ENCODE assay signal across 11 cellular contexts in the genomic region with DNA sequence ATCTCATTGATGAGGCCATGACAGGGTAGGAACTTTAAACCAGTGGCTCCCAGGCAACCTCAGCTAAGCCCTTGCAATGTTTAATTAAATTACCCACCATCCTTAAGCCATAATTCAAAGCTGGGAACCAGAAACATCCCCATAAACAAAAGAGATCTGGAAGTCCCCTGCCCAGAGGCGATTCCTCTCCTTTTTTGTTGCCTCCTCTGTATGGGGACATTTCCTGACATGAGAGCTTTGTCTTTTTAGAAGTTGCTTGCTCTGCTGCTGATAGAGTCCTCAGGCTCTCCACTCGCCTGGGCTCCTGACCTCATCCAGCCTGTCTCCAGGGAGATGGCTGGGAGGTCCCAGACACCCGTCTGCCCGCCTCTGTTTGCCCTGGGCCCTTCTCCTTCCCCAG. TPM values are rescaled to one million over a fixed set of nuclear protein-coding genes. Genes with fewer than 3 reads are reported as not detected.
A peak's percentile ranks its signal among the peaks of the same experiment; 100 is the strongest.
DNase-seq lines count a peak whose midpoint lies in the region; ATAC-seq, FAIRE-seq and TF ChIP-seq lines count a peak whose summit lies in the region.
"Had no signal": no experiment of that assay in that cellular context is flagged by ENCODE, and none has a peak within 500 bp of the region (broad histone marks: within the 10 kb centered on the region; RNA-seq: fewer than 3 reads in every experiment).

No MANE protein-coding gene starts in this region.

- no peak overlapping the region for H3K4ac ChIP-seq in trophoblast cell (ENCODE audit: low read depth, low read length)

- no peak overlapping the region for H3K14ac ChIP-seq in trophoblast cell (ENCODE audit: low read length)

- H3K9ac ChIP-seq in astrocyte (ENCODE audit: low read length) (no peak overlapping the region), trophoblast cell (ENCODE audit: low read length) (no peak overlapping the region)

- peak overlapping the region; percentile 30 for H3K4me3 Mint-ChIP-seq in astrocyte (ENCODE audit: unreplicated experiment)

- H4K12ac ChIP-seq in trophoblast cell (ENCODE audit: low read depth, low read length), result no peak overlapping the region

- H3K9me3 ChIP-seq in astrocyte (ENCODE audit: insufficient read depth, low read depth, low read length) (no peaks in the 10 kb centered on the region), trophoblast cell (ENCODE audit: insufficient read depth, low read depth, low read length) (no peaks in the 10 kb centered on the region)

- TF ChIP-seq CTCF in GM12865 (IDR thresholded peaks at IDR 0.05; ENCODE audit: insufficient read depth, low read depth, low read length, missing control alignments) (no peak), astrocyte (IDR thresholded peaks at IDR 0.05; ENCODE audit: insufficient read depth, low read depth, low read length) (no peak)

- H4K20me1 ChIP-seq in astrocyte (ENCODE audit: insufficient read depth, low read length), result no peaks in the 10 kb centered on the region

- no peaks in the 10 kb centered on the region for H3K79me2 ChIP-seq in astrocyte (ENCODE audit: insufficient read depth, low read length)
- H3K79me2 ChIP-seq in trophoblast cell (ENCODE audit: control insufficient read depth, insufficient read depth, low read length, poor library complexity), result peaks cover 15% of the 10 kb centered on the region

- H3K4me1 ChIP-seq in astrocyte (ENCODE audit: insufficient read depth, low read length) (peaks cover 11% of the 10 kb centered on the region), trophoblast cell (ENCODE audit: control insufficient read depth in 1 of 2, insufficient read depth in 2 of 2, low read length in 2 of 2) (peaks cover 20 to 31% of the 10 kb centered on the region in 2 experiments)

- H3K4me3 ChIP-seq in GM12865 (ENCODE audit: low read depth, low read length) (no peak overlapping the region; the same call in none of the 2 replicates), astrocyte (ENCODE audit: insufficient read depth, low read depth, low read length) (no peak overlapping the region), trophoblast cell (ENCODE audit: low read depth, low read length) (no peak overlapping the region)

- no peak overlapping the region for H2AK5ac ChIP-seq in trophoblast cell (ENCODE audit: low read length)

- no peak for FAIRE-seq in astrocyte (lab: Jason Lieb, UNC)
- FAIRE-seq: G401.6, HTR-8/SVneo had no signal

- no CpG with 5 or more reads among the region's 4 CpGs for WGBS in trophoblast cell (ENCODE audit: extremely low coverage, insufficient coverage, insufficient read length)

- H3K4me2 ChIP-seq in astrocyte (ENCODE audit: low read length) (no peak overlapping the region), trophoblast cell (ENCODE audit: low read length) (peak overlapping the region; percentile 21)

- ATAC-seq in HG03159 (IDR thresholded peaks at IDR 0.05; ENCODE audit: unreplicated experiment) (no peak), GM18861 (IDR thresholded peaks at IDR 0.05; ENCODE audit: unreplicated experiment) (no peak)

- no peaks in the 10 kb centered on the region for H3K36me3 ChIP-seq in astrocyte (ENCODE audit: insufficient read depth, low read length)
- peaks cover 0 to 2% of the 10 kb centered on the region in 2 experiments for H3K36me3 ChIP-seq in trophoblast cell (ENCODE audit: control insufficient read depth in 1 of 2, insufficient read depth in 2 of 2, low read length in 2 of 2)

- peak overlapping the region; percentile 55 for H2BK120ac ChIP-seq in trophoblast cell (ENCODE audit: insufficient read depth, low read length, poor library complexity)

- H3K27ac ChIP-seq in astrocyte (ENCODE audit: low read depth, low read length) (no peak overlapping the region), layer of hippocampus (ENCODE audit: low read depth, low read length) (peak overlapping the region; percentile 50), trophoblast cell (ENCODE audit: low read depth, low read length) (peak overlapping the region; percentile 88)

- H3K9me3 Mint-ChIP-seq in astrocyte (ENCODE audit: unreplicated experiment), result peaks cover 5% of the 10 kb centered on the region

- H3K79me1 ChIP-seq in trophoblast cell (ENCODE audit: low read length), result peaks cover 30% of the 10 kb centered on the region

- no peak overlapping the region for H3K23ac ChIP-seq in trophoblast cell (ENCODE audit: low read length)

- H3K27me3 Mint-ChIP-seq in astrocyte (ENCODE audit: low read depth, unreplicated experiment), result no peaks in the 10 kb centered on the region

- no peak overlapping the region for H4K8ac ChIP-seq in trophoblast cell (ENCODE audit: low read depth, low read length)

- H3K27me3 ChIP-seq in astrocyte (ENCODE audit: insufficient read depth, low read length), result peaks cover 36% of the 10 kb centered on the region
- no peaks in the 10 kb centered on the region for H3K27me3 ChIP-seq in layer of hippocampus (ENCODE audit: control insufficient read depth, insufficient read depth, low read length)
- no peaks in the 10 kb centered on the region for H3K27me3 ChIP-seq in trophoblast cell (ENCODE audit: insufficient read depth, low read length)

- H2AFZ ChIP-seq in astrocyte (ENCODE audit: low read depth, low read length) (no peak overlapping the region), trophoblast cell (ENCODE audit: insufficient read depth, low read length, poor library complexity) (no peak overlapping the region)

- peaks cover 2% of the 10 kb centered on the region for H3K36me3 Mint-ChIP-seq in astrocyte (ENCODE audit: low read depth, unreplicated experiment)

- peak overlapping the region; percentile 73 for H4K91ac ChIP-seq in trophoblast cell (ENCODE audit: low read depth, low read length)

- H2BK5ac ChIP-seq in trophoblast cell (ENCODE audit: low read depth, low read length, poor library complexity), result peak overlapping the region; percentile 42

- H3K27ac Mint-ChIP-seq in astrocyte (ENCODE audit: unreplicated experiment), result peak overlapping the region; percentile 77

- DNase-seq in GM12865 (ENCODE audit: low read depth) (peak; percentile 34), astrocyte (ENCODE audit: low read depth) (no peak), trophoblast cell (peak; percentile 70 to 82), SIG-M5 treated with dmso at 0.1 percent for 504 hours (lab: John Stamatoyannopoulos, UW; ENCODE audit: unreplicated experiment) (no peak), NCI-H1417 treated with DMSO at 0.1 percent for 48 hours (lab: John Stamatoyannopoulos, UW) (no peak)

- no peak overlapping the region for H3K18ac ChIP-seq in trophoblast cell (ENCODE audit: low read length)

- H3K4me1 Mint-ChIP-seq in astrocyte (ENCODE audit: low read depth, unreplicated experiment), result peaks cover 24% of the 10 kb centered on the region

- H2BK12ac ChIP-seq in trophoblast cell (ENCODE audit: low read length), result no peak overlapping the region

RNA-seq across cellular contexts. Expression of gene DTX4, which starts 3.2 kb away (rescaled TPM):
- 16.1 and 19.5 TPM in 2 replicates for total RNA-seq in astrocyte
- polyA plus RNA-seq in trophoblast cell (2013), result 20.6 and 20.9 TPM in 2 replicates

RNA-seq across cellular contexts. Expression of gene FAM111A, which starts 32.4 kb away (rescaled TPM):
- 11.1 and 13.1 TPM in 2 replicates for total RNA-seq in astrocyte
- polyA plus RNA-seq in trophoblast cell (2013), result 16.6 and 19.2 TPM in 2 replicates

RNA-seq across cellular contexts. Expression of gene MPEG1, which starts 37.6 kb away (rescaled TPM):
- total RNA-seq in astrocyte, result not detected in 2 replicates
- not detected in 2 replicates for polyA plus RNA-seq in trophoblast cell (2013)
- polyA plus RNA-seq: BJ had no signal

Comparison
In these comparisons a context has a peak if more than half of its experiments do, and no peak if none do; other contexts are left out.
1. DNase-seq: peak in GM12865 (single experiment) and trophoblast cell (2 of 2); none in astrocyte (single experiment), SIG-M5 treated with dmso at 0.1 percent for 504 hours (single experiment) and NCI-H1417 treated with DMSO at 0.1 percent for 48 hours (single experiment).